Comparison of ENCODE assay signal across 38 cellular contexts in genomic region chr12:52379536-52379935, GRCh38. TPM values are rescaled to one million over a fixed set of nuclear protein-coding genes. Genes with fewer than 3 reads are reported as not detected.
"Had no signal": no experiment of that assay in that cellular context is flagged by ENCODE, and none has a peak within 500 bp of the region (broad histone marks: within the 10 kb centered on the region; RNA-seq: fewer than 3 reads in every experiment).

No MANE protein-coding gene starts in this region.

- H3K36me3 ChIP-seq: adrenal gland, ascending aorta, brain microvascular endothelial cell, breast epithelium, cardiac muscle cell had no signal

- H3K27ac ChIP-seq: adrenal gland, ascending aorta, body of pancreas, brain microvascular endothelial cell, breast epithelium, cardiac muscle cell had no signal

- H3K4me3 Mint-ChIP-seq: activated naive CD4-positive, alpha-beta T cell treated with anti-CD3 and anti-CD28 coated beads for 36 hours; activated naive CD4-positive, alpha-beta T cell treated with anti-CD3 and anti-CD28 coated beads, Interleukin-2, amount 10 ng/mL, durations not matched to agents 7 days and 5 days; activated naive CD4-positive, alpha-beta T cell treated with anti-CD3 and anti-CD28 coated beads, Interleukin-2, amount 50 U/mL, for 24 hours; activated naive CD8-positive, alpha-beta T cell; activated naive CD8-positive, alpha-beta T cell treated with anti-CD3 and anti-CD28 coated beads for 36 hours; activated naive CD8-positive, alpha-beta T cell treated with anti-CD3 and anti-CD28 coated beads, Interleukin-2, amount 10 ng/mL, durations not matched to agents 7 days and 5 days; activated naive CD8-positive, alpha-beta T cell treated with anti-CD3 and anti-CD28 coated beads, Interleukin-2, amount 50 U/mL, for 24 hours; activated T-cell treated with anti-CD3 and anti-CD28 coated beads, Interleukin-2, amount 50 U/mL, for 24 hours; activated T-cell treated with anti-CD3 and anti-CD28 coated beads, Interleukin-2, amount 50 U/mL, for 4 hours; activated T-cell treated with anti-CD3 and anti-CD28 coated beads, Interleukin-2, amount 50 U/mL, for 72 hours; activated T-helper 1 cell treated with anti-CD3 and anti-CD28 coated beads, Interleukin-12 subunit alpha, Interleukin-12 subunit beta, Interleukin-2, Interleukin-4 antibody, amounts not matched to agents 30 ng/mL and 10 ng/mL and 1 ng/mL, durations not matched to agents 14 hours and 24 hours and 36 hours; activated T-helper 17 cell treated with anti-CD3 and anti-CD28 coated beads, Interleukin-2, amount 50 U/mL, for 72 hours; brain; central memory CD8-positive, alpha-beta T cell had no signal

- H3K4me3 ChIP-seq: adrenal gland, ascending aorta, body of pancreas, breast epithelium, cardiac muscle cell had no signal

- H3K9me3 Mint-ChIP-seq: activated naive CD4-positive, alpha-beta T cell treated with anti-CD3 and anti-CD28 coated beads for 36 hours; activated naive CD4-positive, alpha-beta T cell treated with anti-CD3 and anti-CD28 coated beads, Interleukin-2, amount 10 ng/mL, durations not matched to agents 7 days and 5 days; activated naive CD4-positive, alpha-beta T cell treated with anti-CD3 and anti-CD28 coated beads, Interleukin-2, amount 50 U/mL, for 24 hours; activated naive CD8-positive, alpha-beta T cell treated with anti-CD3 and anti-CD28 coated beads for 36 hours; activated naive CD8-positive, alpha-beta T cell treated with anti-CD3 and anti-CD28 coated beads, Interleukin-2, amount 10 ng/mL, durations not matched to agents 7 days and 5 days; activated naive CD8-positive, alpha-beta T cell treated with anti-CD3 and anti-CD28 coated beads, Interleukin-2, amount 50 U/mL, for 24 hours; activated T-cell treated with anti-CD3 and anti-CD28 coated beads, Interleukin-2, amount 50 U/mL, for 24 hours; activated T-cell treated with anti-CD3 and anti-CD28 coated beads, Interleukin-2, amount 50 U/mL, for 4 hours; activated T-cell treated with anti-CD3 and anti-CD28 coated beads, Interleukin-2, amount 50 U/mL, for 72 hours; activated T-helper 1 cell treated with anti-CD3 and anti-CD28 coated beads, Interleukin-12 subunit alpha, Interleukin-12 subunit beta, Interleukin-2, Interleukin-4 antibody, amounts not matched to agents 30 ng/mL and 10 ng/mL and 1 ng/mL, durations not matched to agents 14 hours and 24 hours and 36 hours; activated T-helper 17 cell treated with anti-CD3 and anti-CD28 coated beads, Interleukin-2, amount 50 U/mL, for 72 hours; activated T-helper 2 cell treated with anti-CD3 and anti-CD28 coated beads, Interferon-gamma antibody, Interleukin-2, Interleukin-4, amounts not matched to agents 10 μg/mL and 5 μg/mL and 100 μg/mL, durations not matched to agents 14 hours and 24 hours and 36 hours; central memory CD8-positive, alpha-beta T cell had no signal

- H3K9me3 ChIP-seq: adrenal gland, ascending aorta, body of pancreas, breast epithelium had no signal

- H3K4me1 Mint-ChIP-seq: brain had no signal

- H3K36me3 Mint-ChIP-seq: activated naive CD4-positive, alpha-beta T cell treated with anti-CD3 and anti-CD28 coated beads, Interleukin-2, amount 10 ng/mL, durations not matched to agents 7 days and 5 days; activated naive CD4-positive, alpha-beta T cell treated with anti-CD3 and anti-CD28 coated beads, Interleukin-2, amount 50 U/mL, for 24 hours; activated naive CD8-positive, alpha-beta T cell; activated naive CD8-positive, alpha-beta T cell treated with anti-CD3 and anti-CD28 coated beads for 36 hours; activated naive CD8-positive, alpha-beta T cell treated with anti-CD3 and anti-CD28 coated beads, Interleukin-2, amount 10 ng/mL, durations not matched to agents 7 days and 5 days; brain had no signal

- DNase-seq: activated effector memory CD4-positive, alpha-beta T cell treated with anti-CD3 and anti-CD28 coated beads, Interleukin-2, amount 50 U/mL, for 16 hours; activated effector memory CD4-positive, alpha-beta T cell treated with Interleukin-2 at 50 U/mL for 16 hours; activated gamma-delta T cell; activated gamma-delta T cell treated with Interleukin-2 at 50 U/mL for 16 hours; activated naive CD4-positive, alpha-beta T cell; activated naive CD4-positive, alpha-beta T cell treated with anti-CD3 and anti-CD28 coated beads, Interleukin-2, amount 50 U/mL, for 16 hours; activated naive CD4-positive, alpha-beta T cell treated with Interleukin-2 at 50 U/mL for 16 hours; activated naive CD8-positive, alpha-beta T cell treated with anti-CD3 and anti-CD28 coated beads for 36 hours; activated naive CD8-positive, alpha-beta T cell treated with anti-CD3 and anti-CD28 coated beads, Interleukin-2, amount 10 ng/mL, durations not matched to agents 7 days and 5 days; activated T-cell treated with anti-CD3 and anti-CD28 coated beads for 4 hours; activated T-cell treated with anti-CD3 and anti-CD28 coated beads, Interleukin-2, amount 50 U/mL, for 1 hour; activated T-cell treated with anti-CD3 and anti-CD28 coated beads, Interleukin-2, amount 50 U/mL, for 24 hours; activated T-cell treated with anti-CD3 and anti-CD28 coated beads, Interleukin-2, amount 50 U/mL, for 4 hours; amniotic stem cell; central memory CD4-positive, alpha-beta T cell; cerebellar nuclear complex had no signal

- H3K27me3 ChIP-seq: adrenal gland, ascending aorta, body of pancreas, brain microvascular endothelial cell, breast epithelium had no signal

- H3K27me3 Mint-ChIP-seq: activated naive CD8-positive, alpha-beta T cell treated with anti-CD3 and anti-CD28 coated beads for 36 hours had no signal

- ATAC-seq: activated naive CD8-positive, alpha-beta T cell treated with anti-CD3 and anti-CD28 coated beads, Interleukin-2, amount 50 U/mL, for 24 hours; activated T-cell treated with anti-CD3 and anti-CD28 coated beads, Interleukin-2, amount 50 U/mL, for 4 hours; activated T-cell treated with anti-CD3 and anti-CD28 coated beads, Interleukin-2, amount 50 U/mL, for 72 hours; activated T-helper 17 cell treated with anti-CD3 and anti-CD28 coated beads, Interleukin-2, amount 50 U/mL, for 72 hours had no signal

- H3K4me1 ChIP-seq: adrenal gland, ascending aorta, body of pancreas, breast epithelium had no signal

- H3K27ac Mint-ChIP-seq: activated naive CD4-positive, alpha-beta T cell treated with anti-CD3 and anti-CD28 coated beads for 36 hours; activated naive CD4-positive, alpha-beta T cell treated with anti-CD3 and anti-CD28 coated beads, Interleukin-2, amount 10 ng/mL, durations not matched to agents 7 days and 5 days; activated naive CD4-positive, alpha-beta T cell treated with anti-CD3 and anti-CD28 coated beads, Interleukin-2, amount 50 U/mL, for 24 hours; activated naive CD8-positive, alpha-beta T cell; activated naive CD8-positive, alpha-beta T cell treated with anti-CD3 and anti-CD28 coated beads for 36 hours; activated naive CD8-positive, alpha-beta T cell treated with anti-CD3 and anti-CD28 coated beads, Interleukin-2, amount 10 ng/mL, durations not matched to agents 7 days and 5 days; activated naive CD8-positive, alpha-beta T cell treated with anti-CD3 and anti-CD28 coated beads, Interleukin-2, amount 50 U/mL, for 24 hours; activated T-cell treated with anti-CD3 and anti-CD28 coated beads, Interleukin-2, amount 50 U/mL, for 24 hours; activated T-cell treated with anti-CD3 and anti-CD28 coated beads, Interleukin-2, amount 50 U/mL, for 72 hours; activated T-helper 1 cell treated with anti-CD3 and anti-CD28 coated beads, Interleukin-12 subunit alpha, Interleukin-12 subunit beta, Interleukin-2, Interleukin-4 antibody, amounts not matched to agents 30 ng/mL and 10 ng/mL and 1 ng/mL, durations not matched to agents 14 hours and 24 hours and 36 hours; activated T-helper 17 cell treated with anti-CD3 and anti-CD28 coated beads, Interleukin-2, amount 50 U/mL, for 72 hours; activated T-helper 2 cell treated with anti-CD3 and anti-CD28 coated beads, Interferon-gamma antibody, Interleukin-2, Interleukin-4, amounts not matched to agents 10 μg/mL and 5 μg/mL and 100 μg/mL, durations not matched to agents 14 hours and 24 hours and 36 hours; brain had no signal

RNA-seq across cellular contexts. Expression of gene KRT84, which starts 5.9 kb away (rescaled TPM):
- total RNA-seq: activated naive CD4-positive, alpha-beta T cell treated with anti-CD3 and anti-CD28 coated beads for 36 hours; activated naive CD8-positive, alpha-beta T cell treated with anti-CD3 and anti-CD28 coated beads for 36 hours; activated naive CD8-positive, alpha-beta T cell treated with anti-CD3 and anti-CD28 coated beads, Interleukin-2, amount 10 ng/mL, durations not matched to agents 7 days and 5 days; activated T-cell treated with anti-CD3 and anti-CD28 coated beads, Interleukin-2, amount 50 U/mL, for 4 hours; activated T-cell treated with anti-CD3 and anti-CD28 coated beads, Interleukin-2, amount 50 U/mL, for 72 hours; activated T-helper 1 cell treated with anti-CD3 and anti-CD28 coated beads, Interleukin-12 subunit alpha, Interleukin-12 subunit beta, Interleukin-2, Interleukin-4 antibody, amounts not matched to agents 30 ng/mL and 10 ng/mL and 1 ng/mL, durations not matched to agents 14 hours and 24 hours and 36 hours; activated T-helper 17 cell treated with anti-CD3 and anti-CD28 coated beads, Interleukin-2, amount 50 U/mL, for 72 hours; activated T-helper 2 cell treated with anti-CD3 and anti-CD28 coated beads, Interferon-gamma antibody, Interleukin-2, Interleukin-4, amounts not matched to agents 10 μg/mL and 5 μg/mL and 100 μg/mL, durations not matched to agents 14 hours and 24 hours and 36 hours; adrenal gland; aorta; ascending aorta; astrocyte; body of pancreas; breast epithelium; bronchial epithelial cell; cardiac muscle cell; cardiac septum had no signal
- polyA plus RNA-seq: adipose tissue, adrenal gland, aorta, cardiac muscle cell had no signal

RNA-seq across cellular contexts. Expression of gene KRT85, which starts 12.3 kb away (rescaled TPM):
- total RNA-seq: activated naive CD4-positive, alpha-beta T cell treated with anti-CD3 and anti-CD28 coated beads for 36 hours; activated naive CD8-positive, alpha-beta T cell treated with anti-CD3 and anti-CD28 coated beads for 36 hours; activated naive CD8-positive, alpha-beta T cell treated with anti-CD3 and anti-CD28 coated beads, Interleukin-2, amount 10 ng/mL, durations not matched to agents 7 days and 5 days; activated T-cell treated with anti-CD3 and anti-CD28 coated beads, Interleukin-2, amount 50 U/mL, for 4 hours; activated T-cell treated with anti-CD3 and anti-CD28 coated beads, Interleukin-2, amount 50 U/mL, for 72 hours; activated T-helper 1 cell treated with anti-CD3 and anti-CD28 coated beads, Interleukin-12 subunit alpha, Interleukin-12 subunit beta, Interleukin-2, Interleukin-4 antibody, amounts not matched to agents 30 ng/mL and 10 ng/mL and 1 ng/mL, durations not matched to agents 14 hours and 24 hours and 36 hours; activated T-helper 17 cell treated with anti-CD3 and anti-CD28 coated beads, Interleukin-2, amount 50 U/mL, for 72 hours; activated T-helper 2 cell treated with anti-CD3 and anti-CD28 coated beads, Interferon-gamma antibody, Interleukin-2, Interleukin-4, amounts not matched to agents 10 μg/mL and 5 μg/mL and 100 μg/mL, durations not matched to agents 14 hours and 24 hours and 36 hours; adrenal gland; aorta; ascending aorta; astrocyte; body of pancreas; breast epithelium; bronchial epithelial cell; cardiac septum had no signal
- polyA plus RNA-seq: adipose tissue, adrenal gland, aorta, cardiac muscle cell had no signal

RNA-seq across cellular contexts. Expression of gene KRT82, which starts 26.6 kb away (rescaled TPM):
- total RNA-seq: activated naive CD4-positive, alpha-beta T cell treated with anti-CD3 and anti-CD28 coated beads for 36 hours; activated naive CD8-positive, alpha-beta T cell treated with anti-CD3 and anti-CD28 coated beads for 36 hours; activated naive CD8-positive, alpha-beta T cell treated with anti-CD3 and anti-CD28 coated beads, Interleukin-2, amount 10 ng/mL, durations not matched to agents 7 days and 5 days; activated T-cell treated with anti-CD3 and anti-CD28 coated beads, Interleukin-2, amount 50 U/mL, for 4 hours; activated T-cell treated with anti-CD3 and anti-CD28 coated beads, Interleukin-2, amount 50 U/mL, for 72 hours; activated T-helper 1 cell treated with anti-CD3 and anti-CD28 coated beads, Interleukin-12 subunit alpha, Interleukin-12 subunit beta, Interleukin-2, Interleukin-4 antibody, amounts not matched to agents 30 ng/mL and 10 ng/mL and 1 ng/mL, durations not matched to agents 14 hours and 24 hours and 36 hours; activated T-helper 17 cell treated with anti-CD3 and anti-CD28 coated beads, Interleukin-2, amount 50 U/mL, for 72 hours; activated T-helper 2 cell treated with anti-CD3 and anti-CD28 coated beads, Interferon-gamma antibody, Interleukin-2, Interleukin-4, amounts not matched to agents 10 μg/mL and 5 μg/mL and 100 μg/mL, durations not matched to agents 14 hours and 24 hours and 36 hours; adrenal gland; aorta; ascending aorta; astrocyte; body of pancreas; breast epithelium; bronchial epithelial cell; cardiac muscle cell; cardiac septum had no signal
- polyA plus RNA-seq: adipose tissue, adrenal gland, aorta, cardiac muscle cell had no signal

RNA-seq across cellular contexts. Expression of gene KRT75, which starts 54.6 kb away (rescaled TPM):
- total RNA-seq: activated naive CD4-positive, alpha-beta T cell treated with anti-CD3 and anti-CD28 coated beads for 36 hours; activated naive CD8-positive, alpha-beta T cell treated with anti-CD3 and anti-CD28 coated beads for 36 hours; activated naive CD8-positive, alpha-beta T cell treated with anti-CD3 and anti-CD28 coated beads, Interleukin-2, amount 10 ng/mL, durations not matched to agents 7 days and 5 days; activated T-cell treated with anti-CD3 and anti-CD28 coated beads, Interleukin-2, amount 50 U/mL, for 4 hours; activated T-cell treated with anti-CD3 and anti-CD28 coated beads, Interleukin-2, amount 50 U/mL, for 72 hours; activated T-helper 1 cell treated with anti-CD3 and anti-CD28 coated beads, Interleukin-12 subunit alpha, Interleukin-12 subunit beta, Interleukin-2, Interleukin-4 antibody, amounts not matched to agents 30 ng/mL and 10 ng/mL and 1 ng/mL, durations not matched to agents 14 hours and 24 hours and 36 hours; activated T-helper 17 cell treated with anti-CD3 and anti-CD28 coated beads, Interleukin-2, amount 50 U/mL, for 72 hours; activated T-helper 2 cell treated with anti-CD3 and anti-CD28 coated beads, Interferon-gamma antibody, Interleukin-2, Interleukin-4, amounts not matched to agents 10 μg/mL and 5 μg/mL and 100 μg/mL, durations not matched to agents 14 hours and 24 hours and 36 hours; adrenal gland; aorta; ascending aorta; astrocyte; body of pancreas; breast epithelium; cardiac muscle cell; cardiac septum had no signal
- polyA plus RNA-seq: adrenal gland, aorta, cardiac muscle cell had no signal

RNA-seq across cellular contexts. Expression of gene KRT83, which starts 58.3 kb away (rescaled TPM):
- total RNA-seq: activated naive CD4-positive, alpha-beta T cell treated with anti-CD3 and anti-CD28 coated beads for 36 hours; activated naive CD8-positive, alpha-beta T cell treated with anti-CD3 and anti-CD28 coated beads for 36 hours; activated naive CD8-positive, alpha-beta T cell treated with anti-CD3 and anti-CD28 coated beads, Interleukin-2, amount 10 ng/mL, durations not matched to agents 7 days and 5 days; activated T-cell treated with anti-CD3 and anti-CD28 coated beads, Interleukin-2, amount 50 U/mL, for 4 hours; activated T-cell treated with anti-CD3 and anti-CD28 coated beads, Interleukin-2, amount 50 U/mL, for 72 hours; activated T-helper 1 cell treated with anti-CD3 and anti-CD28 coated beads, Interleukin-12 subunit alpha, Interleukin-12 subunit beta, Interleukin-2, Interleukin-4 antibody, amounts not matched to agents 30 ng/mL and 10 ng/mL and 1 ng/mL, durations not matched to agents 14 hours and 24 hours and 36 hours; activated T-helper 17 cell treated with anti-CD3 and anti-CD28 coated beads, Interleukin-2, amount 50 U/mL, for 72 hours; activated T-helper 2 cell treated with anti-CD3 and anti-CD28 coated beads, Interferon-gamma antibody, Interleukin-2, Interleukin-4, amounts not matched to agents 10 μg/mL and 5 μg/mL and 100 μg/mL, durations not matched to agents 14 hours and 24 hours and 36 hours; adrenal gland; aorta; ascending aorta; astrocyte; body of pancreas; bronchial epithelial cell; cardiac muscle cell; cardiac septum had no signal
- polyA plus RNA-seq: adipose tissue, adrenal gland, aorta, cardiac muscle cell had no signal
